ENCODE assay signal across 9 cellular contexts in the genomic region with DNA sequence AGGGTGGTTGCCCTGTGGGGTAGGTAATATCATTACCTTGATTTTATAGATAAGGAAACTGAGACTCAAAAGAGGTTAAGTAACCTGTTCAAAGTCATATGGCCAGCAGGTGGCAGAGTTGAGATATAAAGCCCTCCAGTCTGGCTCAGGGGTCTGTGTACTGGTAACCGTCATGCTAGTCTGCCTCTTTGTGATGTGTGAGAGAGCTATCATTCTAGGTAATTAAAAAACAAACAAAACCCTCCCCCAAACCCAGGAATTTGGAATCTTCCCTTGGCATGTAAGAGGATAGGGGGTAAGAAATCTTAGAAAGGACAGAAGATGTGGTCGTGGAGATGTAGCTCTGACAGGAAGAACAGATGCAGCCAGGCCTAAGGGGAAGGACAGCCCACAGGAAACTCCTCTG.
A peak's percentile ranks its signal among the peaks of the same experiment; 100 is the strongest.
DNase-seq lines count a peak whose midpoint lies in the region; ATAC-seq and TF ChIP-seq lines count a peak whose summit lies in the region.
"Had no signal": no experiment of that assay in that cellular context is flagged by ENCODE, and none has a peak within 500 bp of the region (broad histone marks: within the 10 kb centered on the region; RNA-seq: fewer than 3 reads in every experiment).

No MANE protein-coding gene starts in this region.

- H3K36me3 ChIP-seq in DOHH2 (ENCODE audit: control insufficient read depth, low read length) (no peaks in the 10 kb centered on the region), OCI-LY3 (replicated peaks; ENCODE audit: low read depth, low read length) (no peaks in the 10 kb centered on the region), spleen (no peaks in the 10 kb centered on the region)

- H3K9me3 Mint-ChIP-seq in glutamatergic neuron (ENCODE audit: unreplicated experiment) = peaks cover 4% of the 10 kb centered on the region
- H3K9me3 Mint-ChIP-seq: central memory CD8-positive, alpha-beta T cell had no signal

- H3K4me1 ChIP-seq in DOHH2 (ENCODE audit: control insufficient read depth, low read length) (no peaks in the 10 kb centered on the region), OCI-LY3 (ENCODE audit: low read length) (peaks cover 29% of the 10 kb centered on the region), spleen (peaks cover 0 to 5% (median 0%) of the 10 kb centered on the region in 6 donors)

- H3F3A ChIP-seq in DOHH2 (ENCODE audit: control insufficient read depth, insufficient read depth) = no peaks in the 10 kb centered on the region

- no peak overlapping the region for H3K9ac ChIP-seq in OCI-LY3 (ENCODE audit: low read length)

- H3K4me3 ChIP-seq in DOHH2 (ENCODE audit: low read length) = no peak overlapping the region
- no peak overlapping the region for H3K4me3 ChIP-seq in OCI-LY3 (ENCODE audit: low read length)
- H3K4me3 ChIP-seq in spleen = no peak overlapping the region

- H4K20me1 ChIP-seq in DOHH2 (ENCODE audit: control insufficient read depth, insufficient read depth, low read depth, low read length) (no peaks in the 10 kb centered on the region), OCI-LY3 (ENCODE audit: insufficient read depth, low read length) (no peaks in the 10 kb centered on the region)

- peak; percentile 30 for DNase-seq in HS-5 (ENCODE audit: low read depth)
- DNase-seq in activated T-cell treated with anti-CD3 and anti-CD28 coated beads for 24 hours (ENCODE audit: low read depth) = peak; percentile 64
- DNase-seq in glutamatergic neuron = peak; percentile 68
- no peak for DNase-seq in spleen

- TF ChIP-seq POLR2A in spleen (IDR thresholded peaks at IDR 0.05) = no peak

- no peaks in the 10 kb centered on the region for H3K79me2 ChIP-seq in DOHH2 (ENCODE audit: control insufficient read depth, low read length)
- H3K79me2 ChIP-seq in OCI-LY3 (ENCODE audit: low read length) = no peaks in the 10 kb centered on the region

- H3K27me3 Mint-ChIP-seq in glutamatergic neuron (ENCODE audit: unreplicated experiment) = peaks cover 7% of the 10 kb centered on the region

- no peaks in the 10 kb centered on the region for H3K36me3 Mint-ChIP-seq in glutamatergic neuron (ENCODE audit: unreplicated experiment)

- H3K27me3 ChIP-seq in DOHH2 (ENCODE audit: control insufficient read depth, low read length) (peaks cover 9% of the 10 kb centered on the region), OCI-LY3 (ENCODE audit: low read depth, low read length) (no peaks in the 10 kb centered on the region), spleen (replicated peaks in 1 of 7) (peaks cover 0 to 21% (median 0%) of the 10 kb centered on the region in 7 donors)

- intact Hi-C loops in spleen (cut with DNase I; ENCODE audit: low total_unique reads) = no loop called here

- H3K4me2 ChIP-seq in DOHH2 (ENCODE audit: low read length) (no peak overlapping the region), OCI-LY3 (ENCODE audit: low read length) (peak overlapping the region; percentile 23; the same call in 1 of the 2 replicates)

- TF ChIP-seq CTCF in DOHH2 (IDR thresholded peaks at IDR 0.05; ENCODE audit: low read depth, low read length, poor library complexity, severe bottlenecking) = peak; percentile 77
- peak; percentile 91 for TF ChIP-seq CTCF in OCI-LY3 (IDR thresholded peaks at IDR 0.05; ENCODE audit: low read depth, low read length)
- peak; percentile 68 for TF ChIP-seq CTCF in glutamatergic neuron (IDR thresholded peaks at IDR 0.05; ENCODE audit: partially characterized antibody, unreplicated experiment)
- TF ChIP-seq CTCF in spleen (IDR thresholded peaks at IDR 0.05 in 8 of 11, conservative IDR thresholded peaks at IDR 0.05 in 3 of 11) = peak in 9 of 11 experiments; percentile 15 to 62 (median 47)

- no peak overlapping the region for H2AFZ ChIP-seq in OCI-LY3 (ENCODE audit: low read depth, low read length)

- ATAC-seq in HG02678 (IDR thresholded peaks at IDR 0.05; ENCODE audit: unreplicated experiment) (no peak), GM21367 (IDR thresholded peaks at IDR 0.05; ENCODE audit: unreplicated experiment) (no peak)

- H3K27ac ChIP-seq in DOHH2 (ENCODE audit: low read depth, low read length) (no peak overlapping the region), OCI-LY3 (ENCODE audit: low read length) (no peak overlapping the region), spleen (no peak overlapping the region)

- H3K27ac Mint-ChIP-seq in glutamatergic neuron (ENCODE audit: unreplicated experiment) = peak overlapping the region; percentile 9

- H3K9me3 ChIP-seq in DOHH2 (ENCODE audit: control insufficient read depth, insufficient read depth, low read length) (no peaks in the 10 kb centered on the region), OCI-LY3 (ENCODE audit: insufficient read depth, low read length) (no peaks in the 10 kb centered on the region), spleen (no peaks in the 10 kb centered on the region)

- no peak overlapping the region for H3K4me3 Mint-ChIP-seq in glutamatergic neuron (ENCODE audit: unreplicated experiment)
- H3K4me3 Mint-ChIP-seq: central memory CD8-positive, alpha-beta T cell had no signal

- 11 to 21% (median 16%) methylated on average over 2 of the region's 2 CpGs for WGBS in spleen, 5 donors

- H3K9me2 ChIP-seq in DOHH2 (replicated peaks; ENCODE audit: control insufficient read depth, low read length) = no peaks in the 10 kb centered on the region

- H3K4me1 Mint-ChIP-seq in glutamatergic neuron (ENCODE audit: low read depth, unreplicated experiment) = no peaks in the 10 kb centered on the region
